In the genomic region with DNA sequence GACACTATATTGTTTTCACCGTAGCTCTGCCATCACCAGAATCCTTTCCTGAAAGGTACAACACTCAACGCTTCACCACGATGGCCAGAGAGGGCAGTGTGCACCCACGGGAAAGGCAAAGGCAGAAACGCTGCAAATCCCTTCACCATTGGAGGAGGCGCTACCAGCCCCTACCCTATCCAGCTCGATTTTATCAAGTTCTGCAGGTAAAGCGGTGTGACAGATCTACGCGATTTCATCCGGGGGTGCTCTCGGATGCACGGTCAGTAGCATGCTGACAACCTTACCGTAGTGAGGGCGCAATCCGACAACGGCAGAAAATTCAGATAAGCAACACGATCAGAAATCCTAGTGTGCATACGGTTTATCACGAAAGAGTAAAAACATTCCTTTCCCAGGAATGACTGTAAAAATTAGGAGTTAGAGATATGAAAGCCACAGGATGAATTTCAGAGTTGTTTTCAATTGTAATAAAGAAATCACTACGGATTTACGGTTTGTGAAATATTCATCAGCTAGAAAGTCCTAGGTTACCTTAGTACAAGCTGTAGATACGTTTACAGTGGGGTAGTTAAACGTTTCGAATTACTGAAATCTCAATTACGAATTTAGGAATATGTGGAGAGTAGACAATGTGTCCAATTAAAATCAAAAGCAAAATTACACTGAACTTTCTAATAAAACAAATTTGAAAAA, we compare ENCODE assay signal across 8 cellular contexts. TPM values are rescaled to one million over a fixed set of nuclear protein-coding genes. Genes with fewer than 3 reads are reported as not detected.
A peak's percentile ranks its signal among the peaks of the same experiment; 100 is the strongest.
DNase-seq lines count a peak whose midpoint lies in the region; ATAC-seq and TF ChIP-seq lines count a peak whose summit lies in the region.

No MANE protein-coding gene starts in this region.

- peak overlapping the region; percentile 87 to 91 (median 89) for H3K4me3 Mint-ChIP-seq in CD8-positive, alpha-beta memory T cell
- H3K4me3 Mint-ChIP-seq in activated CD8-positive, alpha-beta T cell treated with anti-CD3 and anti-CD28 coated beads for 36 hours: peak overlapping the region; percentile 70

- peaks cover 12 to 16% of the 10 kb centered on the region in 2 donors for H3K27me3 Mint-ChIP-seq in CD8-positive, alpha-beta memory T cell
- peaks cover 26% of the 10 kb centered on the region for H3K27me3 Mint-ChIP-seq in activated CD8-positive, alpha-beta T cell treated with anti-CD3 and anti-CD28 coated beads for 36 hours

- H3K27ac ChIP-seq in CD8-positive, alpha-beta memory T cell (ENCODE audit: low read depth, low read length): no peak overlapping the region

- no peaks in the 10 kb centered on the region for H3K36me3 Mint-ChIP-seq in CD8-positive, alpha-beta memory T cell
- H3K36me3 Mint-ChIP-seq in activated CD8-positive, alpha-beta T cell treated with anti-CD3 and anti-CD28 coated beads for 36 hours (ENCODE audit: low read depth): no peaks in the 10 kb centered on the region

- H3K36me3 ChIP-seq in CD8-positive, alpha-beta memory T cell (ENCODE audit: insufficient read depth, low read length): no peaks in the 10 kb centered on the region

- H3K9me3 Mint-ChIP-seq in CD8-positive, alpha-beta memory T cell: no peaks in the 10 kb centered on the region
- no peaks in the 10 kb centered on the region for H3K9me3 Mint-ChIP-seq in activated CD8-positive, alpha-beta T cell treated with anti-CD3 and anti-CD28 coated beads for 36 hours

- H3K27me3 ChIP-seq in CD8-positive, alpha-beta memory T cell (ENCODE audit: insufficient read depth, low read length, poor library complexity, severe bottlenecking): no peaks in the 10 kb centered on the region

- ATAC-seq in GM19397 (IDR thresholded peaks at IDR 0.05; ENCODE audit: unreplicated experiment): peak; percentile 28
- peak; percentile 45 for ATAC-seq in HG03565 (IDR thresholded peaks at IDR 0.05; ENCODE audit: unreplicated experiment)
- ATAC-seq in activated CD8-positive, alpha-beta T cell treated with anti-CD3 and anti-CD28 coated beads for 36 hours: peak; percentile 83

- peak; percentile 86 for TF ChIP-seq CTCF in activated CD8-positive, alpha-beta T cell treated with anti-CD3 and anti-CD28 coated beads for 36 hours (IDR thresholded peaks at IDR 0.05)

- H3K4me1 Mint-ChIP-seq in CD8-positive, alpha-beta memory T cell: peaks cover 16 to 19% (median 17%) of the 10 kb centered on the region in 3 donors
- H3K4me1 Mint-ChIP-seq in activated CD8-positive, alpha-beta T cell treated with anti-CD3 and anti-CD28 coated beads for 36 hours (ENCODE audit: low read depth): peaks cover 20% of the 10 kb centered on the region

- POLR2A ChIA-PET in CD8-positive, alpha-beta memory T cell (lab: Charles Lee): interaction anchor here (0.6 kb wide), 1 partner anchor 1469 kb away, joined by 7 read pairs; no protein-coding TSS in a partner anchor
- POLR2A ChIA-PET in activated CD8-positive, alpha-beta T cell treated with anti-CD3 and anti-CD28 coated beads for 36 hours (lab: Charles Lee): interaction anchor here (0.7 kb wide), 1 partner anchor 215 kb away, joined by 3 read pairs; no protein-coding TSS in a partner anchor

- H3K4me3 ChIP-seq in CD8-positive, alpha-beta memory T cell (ENCODE audit: low read length): peak overlapping the region; percentile 42

- intact Hi-C loops in activated CD8-positive, alpha-beta T cell treated with anti-CD3 and anti-CD28 coated beads for 36 hours (cut with micrococcal nuclease): loop anchor here (10.0 kb wide), 2 partner anchors 323 to 1013 kb away; a partner anchor contains a TSS

- peak overlapping the region in 7 of 8 donors; percentile 2 to 76 (median 53) for H3K27ac Mint-ChIP-seq in CD8-positive, alpha-beta memory T cell
- no peak overlapping the region for H3K27ac Mint-ChIP-seq in activated CD8-positive, alpha-beta T cell treated with anti-CD3 and anti-CD28 coated beads for 36 hours

- peaks cover 16% of the 10 kb centered on the region for H3K4me1 ChIP-seq in CD8-positive, alpha-beta memory T cell (ENCODE audit: insufficient read depth, low read length)

- H3K9me3 ChIP-seq in CD8-positive, alpha-beta memory T cell (ENCODE audit: low read length): no peaks in the 10 kb centered on the region

- DNase-seq in CD8-positive, alpha-beta memory T cell: peak; percentile 71 to 86 (median 71)
- peak; percentile 91 for DNase-seq in NCI-H774 (lab: John Stamatoyannopoulos, UW)
- peak; percentile 90 for DNase-seq in activated CD8-positive, alpha-beta T cell treated with anti-CD3 and anti-CD28 coated beads for 36 hours
- peak; percentile 62 for DNase-seq in effector CD8-positive, alpha-beta T cell (lab: John Stamatoyannopoulos, UW)
- DNase-seq in medulla oblongata (ENCODE audit: extremely low spot score): peak; percentile 97
- peak; percentile 49 for DNase-seq in stimulated activated CD8-positive, alpha-beta memory T cell treated with anti-CD3 and anti-CD28 coated beads, Interleukin-12 subunit alpha, Interleukin-12 subunit beta, amount 100 ng/mL, for 4 hours (ENCODE audit: low read depth)

- CTCF ChIA-PET in CD8-positive, alpha-beta memory T cell (lab: Charles Lee): interaction anchor here (0.7 to 3.4 kb wide), 28 partner anchors 9 to 1489 kb away, joined by 3 to 23 read pairs (median 4); a partner anchor contains a TSS
- CTCF ChIA-PET in activated CD8-positive, alpha-beta T cell treated with anti-CD3 and anti-CD28 coated beads for 36 hours (lab: Charles Lee): interaction anchor here (0.6 to 4.4 kb wide), 47 partner anchors 9 to 1487 kb away, joined by 3 to 47 read pairs (median 4); a partner anchor contains a TSS

RNA-seq across cellular contexts. Expression of a gene that starts 1.8 kb away (rescaled TPM):
- 10 to 100 TPM; 19.3 to 20.6 TPM for total RNA-seq in CD8-positive, alpha-beta memory T cell
- polyA plus RNA-seq in CD8-positive, alpha-beta memory T cell: 1.5 TPM
- total RNA-seq in activated CD8-positive, alpha-beta T cell treated with anti-CD3 and anti-CD28 coated beads for 36 hours: 1 to 10 TPM; 2.8 to 3.1 TPM

Comparison
In these comparisons a context has a peak if more than half of its experiments do, and no peak if none do; other contexts are left out.
1. ATAC-seq: peak in every context shown above with its lines; median percentile 83 in activated CD8-positive, alpha-beta T cell treated with anti-CD3 and anti-CD28 coated beads for 36 hours; 45 in HG03565; 28 in GM19397.
2. RNA of a gene that starts 1.8 kb away (total RNA-seq): 19.3 to 20.6 TPM in CD8-positive, alpha-beta memory T cell; 2.8 to 3.1 TPM in activated CD8-positive, alpha-beta T cell treated with anti-CD3 and anti-CD28 coated beads for 36 hours; every median in the first group is over 4 times any median in the second.
3. Peak in every context shown above with its lines, with median percentiles within 50 percentile points of each other: DNase-seq.